In the genomic region with DNA sequence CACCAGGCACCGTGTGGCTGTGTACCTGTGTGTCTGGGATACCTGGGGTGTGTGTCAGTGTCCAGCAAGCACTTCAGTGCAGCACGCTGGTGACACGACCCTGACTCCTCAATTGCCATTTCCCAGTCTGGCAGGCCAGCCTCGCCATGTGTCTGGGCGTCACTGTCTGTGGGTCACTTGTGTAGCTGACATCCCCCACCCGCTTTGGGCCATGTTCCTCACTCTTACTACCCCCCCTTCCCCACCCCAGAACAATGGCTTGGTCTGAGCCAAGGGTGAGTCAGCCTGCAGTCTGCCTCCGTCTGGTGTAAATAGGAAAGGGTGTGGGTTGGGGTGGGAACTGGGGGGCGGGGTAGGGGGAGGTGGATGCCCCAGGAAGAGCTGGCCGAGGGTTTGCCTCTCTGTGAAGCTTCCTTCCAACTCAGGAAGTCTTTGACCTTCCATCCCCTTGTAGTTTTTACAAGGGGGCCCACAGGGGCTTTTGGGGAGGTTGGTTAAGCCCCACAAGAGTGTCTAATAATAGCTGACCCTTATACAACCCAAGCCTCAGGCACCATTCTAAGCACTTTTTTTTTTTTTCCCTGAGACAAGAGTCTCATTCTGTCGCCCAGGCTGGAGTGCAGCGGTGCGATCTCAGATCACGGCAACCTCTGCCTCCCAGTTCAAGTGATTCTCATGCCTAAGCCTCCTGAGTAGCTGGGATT, we compare ENCODE assay signal across 11 cellular contexts. TPM values are rescaled to one million over a fixed set of nuclear protein-coding genes. Genes with fewer than 3 reads are reported as not detected.
DNase-seq lines count a peak whose midpoint lies in the region; ATAC-seq and TF ChIP-seq lines count a peak whose summit lies in the region.
"Had no signal": no experiment of that assay in that cellular context is flagged by ENCODE, and none has a peak within 500 bp of the region (broad histone marks: within the 10 kb centered on the region; RNA-seq: fewer than 3 reads in every experiment).

No MANE protein-coding gene starts in this region.

- no peak for ATAC-seq in HG03378 (IDR thresholded peaks at IDR 0.05; ENCODE audit: unreplicated experiment)

- H3K36me3 Mint-ChIP-seq in neural crest cell (ENCODE audit: low read depth): peaks cover 7% of the 10 kb centered on the region

- intact Hi-C loops in head of caudate nucleus (cut with DNase I): loop anchor here (5.0 kb wide), 1 partner anchor 51 kb away; no protein-coding TSS in a partner anchor

- H3K4me1 Mint-ChIP-seq in neural crest cell: peaks cover 67% of the 10 kb centered on the region

- H3K27me3 Mint-ChIP-seq in neural crest cell (ENCODE audit: low read depth): peaks cover 22% of the 10 kb centered on the region

- no peak for TF ChIP-seq CTCF in neural crest cell (conservative IDR thresholded peaks at IDR 0.05)

- no peak overlapping the region for H3K27ac Mint-ChIP-seq in neural crest cell (ENCODE audit: unreplicated experiment)

- H3K4me3 ChIP-seq in H7 (ENCODE audit: insufficient read depth, low read depth, low read length): no peak overlapping the region
- H3K4me3 ChIP-seq: breast epithelium had no signal

- peaks cover 6% of the 10 kb centered on the region; the same call in 1 of the 2 replicates for H3K27me3 ChIP-seq in H7 (ENCODE audit: control insufficient read depth, insufficient read depth, low read length)

- H3K4me3 Mint-ChIP-seq in neural crest cell: peak overlapping the region; percentile 52

- DNase-seq in C1 segment of cervical spinal cord (lab: John Stamatoyannopoulos, UW) (peak in 10 of 14 donors; percentile 20 to 89 (median 56)), UCSD-AML1 (lab: John Stamatoyannopoulos, UW; ENCODE audit: unreplicated experiment) (peak; percentile 18), head of caudate nucleus (peak; percentile 68 to 96 (median 87)), neural crest cell (ENCODE audit: low read depth, low spot score) (peak; percentile 43), H7 (no peak), NCI-H748 treated with DMSO at 0.1 percent for 48 hours (lab: John Stamatoyannopoulos, UW) (no peak)
- no peak for DNase-seq in central memory CD4-positive, alpha-beta T cell
- DNase-seq: activated CD4-positive, alpha-beta T cell treated with anti-CD3 and anti-CD28 coated beads, Interleukin-2, amount 50 U/mL, for 48 hours; retina had no signal

- no peaks in the 10 kb centered on the region for H3K9me3 Mint-ChIP-seq in neural crest cell

- peaks cover 7% of the 10 kb centered on the region for H3K36me3 ChIP-seq in H7 (replicated peaks; ENCODE audit: control insufficient read depth, insufficient read depth, low read length)
- H3K36me3 ChIP-seq: breast epithelium had no signal

RNA-seq across cellular contexts. Expression of a gene that starts 17.6 kb away (rescaled TPM):
- total RNA-seq in neural crest cell: 25.5 and 25.6 TPM in 2 replicates
- total RNA-seq in H7 (2014; rRNA removed; shearing (Covaris generic)): 0.11 and 0.35 TPM in 2 replicates

RNA-seq across cellular contexts. Expression of a gene that starts 39.2 kb away (rescaled TPM):
- total RNA-seq in neural crest cell: 17.6 and 18.1 TPM in 2 replicates
- 12.3 and 16.5 TPM in 2 replicates for total RNA-seq in H7 (2014; rRNA removed; shearing (Covaris generic))

RNA-seq across cellular contexts. Expression of a gene that starts 41.5 kb away (rescaled TPM):
- not detected in 2 replicates for total RNA-seq in neural crest cell
- total RNA-seq in H7 (2014; rRNA removed; shearing (Covaris generic)): not detected in 2 replicates
- total RNA-seq: breast epithelium had no signal

RNA-seq across cellular contexts. Expression of a gene that starts 53.6 kb away (rescaled TPM):
- total RNA-seq in neural crest cell: 9.1 and 9.6 TPM in 2 replicates
- total RNA-seq in H7 (2014; rRNA removed; shearing (Covaris generic)): 2.8 and 2.9 TPM in 2 replicates

Comparison
In these comparisons a context has a peak if more than half of its experiments do, and no peak if none do; other contexts are left out.
1. DNase-seq: peak in C1 segment of cervical spinal cord (10 of 14), UCSD-AML1 (single experiment), head of caudate nucleus (42 of 42) and neural crest cell (single experiment); none in H7 (single experiment), NCI-H748 treated with DMSO at 0.1 percent for 48 hours (single experiment) and central memory CD4-positive, alpha-beta T cell (single experiment).
2. RNA of a gene that starts 17.6 kb away (total RNA-seq): 25.5 to 25.6 TPM in neural crest cell; 0.11 to 0.35 TPM in H7; every median in the first group is over 10 times any median in the second.